ENCODE assay signal across 1 cellular context in the genomic region with DNA sequence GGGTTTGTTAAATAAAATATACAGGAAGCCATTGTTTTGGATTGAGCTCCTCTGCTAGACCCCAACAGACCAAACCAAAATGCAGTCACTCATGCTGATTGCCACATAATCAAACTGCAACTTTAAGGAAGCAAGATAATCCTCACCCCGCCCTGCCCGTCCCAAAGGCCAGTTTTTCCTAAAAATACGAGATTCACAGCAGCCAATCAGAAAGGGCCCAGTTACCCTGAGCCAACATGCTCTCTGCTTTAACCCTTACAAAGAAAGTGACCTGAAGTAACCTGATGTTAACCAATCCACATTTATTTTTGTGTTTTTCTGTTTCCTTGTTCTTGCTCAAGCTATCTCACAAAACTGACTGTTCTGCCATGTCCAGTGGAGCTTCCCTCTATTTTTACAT.
TF ChIP-seq lines count a peak whose summit lies in the region.

No MANE protein-coding gene starts in this region.

TF ChIP-seq in GM23338, 12 proteins besides CTCF, POLR2A, EP300 and RAD21:
- TF ChIP-seq CREB1 (CRISPR knock-in tag; IDR thresholded peaks at IDR 0.05; ENCODE audit: low read depth) (no peak), JUNB (IDR thresholded peaks at IDR 0.05; ENCODE audit: unreplicated experiment) (no peak), EZH2 (IDR thresholded peaks at IDR 0.05; ENCODE audit: low read depth, unreplicated experiment) (no peak), EZH2phosphoT487 (IDR thresholded peaks at IDR 0.05; ENCODE audit: unreplicated experiment) (no peak)
- TF ChIP-seq, protein P1, sequence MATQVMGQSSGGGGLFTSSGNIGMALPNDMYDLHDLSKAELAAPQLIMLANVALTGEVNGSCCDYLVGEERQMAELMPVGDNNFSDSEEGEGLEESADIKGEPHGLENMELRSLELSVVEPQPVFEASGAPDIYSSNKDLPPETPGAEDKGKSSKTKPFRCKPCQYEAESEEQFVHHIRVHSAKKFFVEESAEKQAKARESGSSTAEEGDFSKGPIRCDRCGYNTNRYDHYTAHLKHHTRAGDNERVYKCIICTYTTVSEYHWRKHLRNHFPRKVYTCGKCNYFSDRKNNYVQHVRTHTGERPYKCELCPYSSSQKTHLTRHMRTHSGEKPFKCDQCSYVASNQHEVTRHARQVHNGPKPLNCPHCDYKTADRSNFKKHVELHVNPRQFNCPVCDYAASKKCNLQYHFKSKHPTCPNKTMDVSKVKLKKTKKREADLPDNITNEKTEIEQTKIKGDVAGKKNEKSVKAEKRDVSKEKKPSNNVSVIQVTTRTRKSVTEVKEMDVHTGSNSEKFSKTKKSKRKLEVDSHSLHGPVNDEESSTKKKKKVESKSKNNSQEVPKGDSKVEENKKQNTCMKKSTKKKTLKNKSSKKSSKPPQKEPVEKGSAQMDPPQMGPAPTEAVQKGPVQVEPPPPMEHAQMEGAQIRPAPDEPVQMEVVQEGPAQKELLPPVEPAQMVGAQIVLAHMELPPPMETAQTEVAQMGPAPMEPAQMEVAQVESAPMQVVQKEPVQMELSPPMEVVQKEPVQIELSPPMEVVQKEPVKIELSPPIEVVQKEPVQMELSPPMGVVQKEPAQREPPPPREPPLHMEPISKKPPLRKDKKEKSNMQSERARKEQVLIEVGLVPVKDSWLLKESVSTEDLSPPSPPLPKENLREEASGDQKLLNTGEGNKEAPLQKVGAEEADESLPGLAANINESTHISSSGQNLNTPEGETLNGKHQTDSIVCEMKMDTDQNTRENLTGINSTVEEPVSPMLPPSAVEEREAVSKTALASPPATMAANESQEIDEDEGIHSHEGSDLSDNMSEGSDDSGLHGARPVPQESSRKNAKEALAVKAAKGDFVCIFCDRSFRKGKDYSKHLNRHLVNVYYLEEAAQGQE (IDR thresholded peaks at IDR 0.05; ENCODE audit: unreplicated experiment), result no peak
